Comparison of ENCODE assay signal across 12 cellular contexts in the genomic region with DNA sequence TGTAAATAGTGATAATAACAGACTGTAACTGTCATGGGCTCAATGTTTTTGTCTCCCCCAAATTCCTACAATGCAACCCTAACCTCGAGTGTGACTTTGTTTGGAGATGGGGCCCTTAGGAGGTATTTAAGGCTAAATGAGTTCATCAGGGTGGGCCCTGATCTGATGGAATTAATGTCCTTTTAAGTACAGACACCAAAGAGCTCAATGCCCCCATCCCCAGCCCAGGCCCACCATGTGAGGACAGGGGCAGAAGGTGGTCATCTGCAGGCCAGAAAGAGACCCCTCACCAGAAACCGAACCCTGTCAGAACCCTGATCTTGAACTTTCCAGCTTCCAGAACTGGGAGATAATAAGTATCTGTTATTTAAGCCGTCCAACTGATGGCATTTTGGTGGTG.
DNase-seq lines count a peak whose midpoint lies in the region; ATAC-seq, FAIRE-seq and TF ChIP-seq lines count a peak whose summit lies in the region.
"Had no signal": no experiment of that assay in that cellular context is flagged by ENCODE, and none has a peak within 500 bp of the region (broad histone marks: within the 10 kb centered on the region; RNA-seq: fewer than 3 reads in every experiment).

No MANE protein-coding gene starts in this region.

- no peak for TF ChIP-seq POLR2A in H54 (IDR thresholded peaks at IDR 0.05; ENCODE audit: low read depth, low read length)

- peaks cover 0 to 11% (median 2%) of the 10 kb centered on the region in 7 donors for H3K9me3 Mint-ChIP-seq in naive B cell

- DNase-seq in H54 (ENCODE audit: insufficient read length, low spot score) (no peak), naive B cell (no peak), foreskin keratinocyte (no peak), NCI-H82 (lab: John Stamatoyannopoulos, UW) (no peak), HCEC 1CT (no peak), psoas muscle (no peak)
- DNase-seq: WERI-Rb-1 had no signal

- H3K27ac Mint-ChIP-seq in naive B cell: peak overlapping the region; percentile 18 to 96 (median 96)

- peaks cover 0 to 7% (median 0%) of the 10 kb centered on the region in 11 experiments; a peak in 4 of 22 replicates for H3K9me3 ChIP-seq in BLaER1 treated with 17β-estradiol and CSF1 and Interleukin-3, amounts not matched to agents 10 nM and 100 nM (replicated peaks in 1 of 11)
- no peaks in the 10 kb centered on the region for H3K9me3 ChIP-seq in psoas muscle

- WGBS in psoas muscle, 3 donors: 87 to 94% (median 93%) methylated on average over 3 of the region's 3 CpGs

- peaks cover 52 to 91% (median 82%) of the 10 kb centered on the region in 3 donors for H3K4me1 Mint-ChIP-seq in naive B cell

- H3K36me3 ChIP-seq in BLaER1 treated with 17β-estradiol and CSF1 and Interleukin-3, amounts not matched to agents 10 nM and 100 nM: peaks cover 0 to 9% (median 0%) of the 10 kb centered on the region in 11 experiments; a peak in 3 of 22 replicates
- H3K36me3 ChIP-seq in psoas muscle (ENCODE audit: insufficient read depth in 1 of 2, low read depth in 1 of 2): no peaks in the 10 kb centered on the region
- H3K36me3 ChIP-seq: WERI-Rb-1 had no signal

- intact Hi-C loops in psoas muscle (cut with DNase I): no loop called here

- TF ChIP-seq CTCF in foreskin keratinocyte (conservative IDR thresholded peaks at IDR 0.05) (no peak), psoas muscle (IDR thresholded peaks at IDR 0.05) (no peak)

- H3K4me3 Mint-ChIP-seq in naive B cell: peak overlapping the region in 2 of 8 donors; percentile 61 to 69

- peak overlapping the region in 7 of 11 experiments; percentile 2 to 96 (median 78); a peak in 9 of 22 replicates for H3K27ac ChIP-seq in BLaER1 treated with 17β-estradiol and CSF1 and Interleukin-3, amounts not matched to agents 10 nM and 100 nM
- H3K27ac ChIP-seq in angular gyrus (ENCODE audit: low read depth, low read length) (peak overlapping the region; percentile 88), foreskin keratinocyte (no peak overlapping the region), psoas muscle (no peak overlapping the region)
- H3K27ac ChIP-seq: C4-2B, RWPE1, WERI-Rb-1 had no signal

- ATAC-seq in naive B cell (ENCODE audit: low read depth in 2 of 2): no peak
- no peak for ATAC-seq in foreskin keratinocyte
- no peak for ATAC-seq in psoas muscle

- FAIRE-seq in H54 (lab: Jason Lieb, UNC): peak; percentile 57
- FAIRE-seq: urothelium cell line had no signal

- peak overlapping the region in 9 of 11 experiments; percentile 24 to 97 (median 51); a peak in 14 of 22 replicates for H3K4me2 ChIP-seq in BLaER1 treated with 17β-estradiol and CSF1 and Interleukin-3, amounts not matched to agents 10 nM and 100 nM

- H3K27me3 Mint-ChIP-seq in naive B cell: no peaks in the 10 kb centered on the region

- H3K4me1 ChIP-seq in BLaER1 treated with 17β-estradiol and CSF1 and Interleukin-3, amounts not matched to agents 10 nM and 100 nM: peaks cover 17 to 83% (median 22%) of the 10 kb centered on the region in 10 experiments
- H3K4me1 ChIP-seq in foreskin keratinocyte (peaks cover 19% of the 10 kb centered on the region), psoas muscle (no peaks in the 10 kb centered on the region)

- H4K20me1 ChIP-seq in BLaER1 treated with 17β-estradiol and CSF1 and Interleukin-3, amounts not matched to agents 10 nM and 100 nM: peaks cover 0 to 36% (median 6%) of the 10 kb centered on the region in 11 experiments; a peak in 9 of 22 replicates

- peak overlapping the region in 4 of 11 experiments; percentile 3 to 77 (median 22); a peak in 4 of 22 replicates for H3K9ac ChIP-seq in BLaER1 treated with 17β-estradiol and CSF1 and Interleukin-3, amounts not matched to agents 10 nM and 100 nM

- H3K4me3 ChIP-seq in BLaER1 treated with 17β-estradiol and CSF1 and Interleukin-3, amounts not matched to agents 10 nM and 100 nM: no peak overlapping the region
- H3K4me3 ChIP-seq in psoas muscle: no peak overlapping the region

- peaks cover 8 to 11% of the 10 kb centered on the region in 2 donors for H3K36me3 Mint-ChIP-seq in naive B cell

- no peaks in the 10 kb centered on the region for H3K27me3 ChIP-seq in BLaER1 treated with 17β-estradiol and CSF1 and Interleukin-3, amounts not matched to agents 10 nM and 100 nM
- no peaks in the 10 kb centered on the region for H3K27me3 ChIP-seq in foreskin keratinocyte
- H3K27me3 ChIP-seq in psoas muscle (ENCODE audit: insufficient read depth in 3 of 3, low read length in 2 of 3): no peaks in the 10 kb centered on the region

Comparison
In these comparisons a context has a peak if more than half of its experiments do, and no peak if none do; other contexts are left out.
1. H3K27ac ChIP-seq: peak in BLaER1 treated with 17β-estradiol and CSF1 and Interleukin-3, amounts not matched to agents 10 nM and 100 nM (7 of 11) and angular gyrus (single experiment); none in foreskin keratinocyte (single experiment) and psoas muscle (single experiment).